In the genomic region with DNA sequence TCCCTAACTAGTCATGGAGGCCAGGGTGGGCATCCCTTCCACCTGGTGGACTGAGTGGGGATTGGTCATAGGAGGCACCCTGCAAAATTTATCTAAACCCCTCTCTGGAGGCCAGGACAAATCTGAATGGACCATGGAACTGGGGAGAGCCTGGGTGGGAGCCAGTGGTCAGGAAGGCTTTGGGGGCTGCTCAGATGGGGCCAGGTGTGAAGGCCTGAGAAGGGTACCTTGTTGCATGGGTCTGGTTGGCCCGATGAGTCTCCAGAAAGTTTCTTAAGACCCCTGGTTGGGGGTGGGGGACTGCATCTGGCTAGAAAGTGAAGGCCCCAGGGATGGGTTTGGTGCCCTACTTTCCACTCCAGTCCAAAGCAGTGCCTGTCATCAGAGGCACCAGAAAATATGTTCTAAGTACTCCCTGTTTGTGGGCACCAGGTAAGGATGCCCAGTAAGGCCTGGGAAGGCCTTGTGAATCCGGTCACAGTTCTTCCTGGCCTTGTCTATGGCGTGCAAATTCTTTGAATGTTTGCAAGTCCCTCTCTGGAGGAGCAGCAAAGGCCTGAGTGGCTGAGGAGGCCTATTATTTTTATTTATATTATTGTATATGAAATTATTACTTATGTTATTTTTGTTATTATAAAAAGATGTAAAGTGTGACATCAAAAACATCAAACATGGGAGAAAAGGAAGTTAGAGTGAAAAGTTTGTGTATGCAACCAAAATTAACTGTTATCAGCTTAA, we compare ENCODE assay signal across 8 cellular contexts.
DNase-seq lines count a peak whose midpoint lies in the region; ATAC-seq and TF ChIP-seq lines count a peak whose summit lies in the region.
"Not testable (repeated sequence)": the region's sequence is repeated elsewhere in the genome, so short reads cannot be mapped to it uniquely, and the experiment has no call there.

No MANE protein-coding gene starts in this region.

- DNase-seq in RWPE2 (ENCODE audit: low spot score), result peak; percentile 5
- peak; percentile 14 for DNase-seq in activated CD8-positive, alpha-beta memory T cell treated with anti-CD3 and anti-CD28 coated beads, Interleukin-2, amount 10 ng/mL, durations not matched to agents 7 days and 5 days
- DNase-seq in coronary artery (ENCODE audit: low spot score), result peak; percentile 19
- peak; percentile 38 for DNase-seq in cardiac septum (ENCODE audit: low spot score)
- DNase-seq in islet precursor cell, result peak; percentile 7
- peak; percentile 27 for DNase-seq in left lobe of liver (ENCODE audit: low spot score)
- DNase-seq in mesenteric fat pad (ENCODE audit: low spot score), result peak; percentile 60
- peak; percentile 34 for DNase-seq in aorta

- not testable (repeated sequence) for H3K36me3 ChIP-seq in RWPE2 (ENCODE audit: low read depth); aorta (ENCODE audit: control insufficient read depth in 1 of 2, insufficient read depth in 2 of 2, low read length in 1 of 2)

- ATAC-seq in RWPE2 (ENCODE audit: low read depth); activated CD8-positive, alpha-beta memory T cell treated with anti-CD3 and anti-CD28 coated beads, Interleukin-2, amount 10 ng/mL, durations not matched to agents 7 days and 5 days; left lobe of liver; aorta (ENCODE audit: low FRiP score): not testable (repeated sequence)

- 83 to 93% methylated on average over 2 to 3 of the region's 3 CpGs for WGBS in aorta, 2 donors

- CTCF ChIA-PET in activated CD8-positive, alpha-beta memory T cell treated with anti-CD3 and anti-CD28 coated beads, Interleukin-2, amount 10 ng/mL, durations not matched to agents 7 days and 5 days (lab: Charles Lee), result not testable (repeated sequence)

- not testable (repeated sequence) for H3K27me3 ChIP-seq in RWPE2 (ENCODE audit: insufficient read depth, poor library complexity, severe bottlenecking); aorta (ENCODE audit: control insufficient read depth in 1 of 2, insufficient read depth in 2 of 2, low read length in 1 of 2)

- H3K4me1 Mint-ChIP-seq in activated CD8-positive, alpha-beta memory T cell treated with anti-CD3 and anti-CD28 coated beads, Interleukin-2, amount 10 ng/mL, durations not matched to agents 7 days and 5 days, result not testable (repeated sequence)

- not testable (repeated sequence) for H3K27ac ChIP-seq in RWPE2 (ENCODE audit: poor library complexity, severe bottlenecking); coronary artery; aorta (ENCODE audit: low read depth in 1 of 2, low read length in 2 of 2)

- not testable (repeated sequence) for H3K4me3 ChIP-seq in RWPE2 (ENCODE audit: severe bottlenecking); coronary artery; aorta (ENCODE audit: low read length in 2 of 2)

- H3K4me1 ChIP-seq in RWPE2 (ENCODE audit: insufficient read depth, poor library complexity, severe bottlenecking); aorta (ENCODE audit: control insufficient read depth in 1 of 2, insufficient read depth in 2 of 2, low read length in 2 of 2): not testable (repeated sequence)

- H3K4me3 Mint-ChIP-seq in activated CD8-positive, alpha-beta memory T cell treated with anti-CD3 and anti-CD28 coated beads, Interleukin-2, amount 10 ng/mL, durations not matched to agents 7 days and 5 days, result not testable (repeated sequence)

- intact Hi-C loops in cardiac septum (cut with DNase I); aorta (cut with DNase I): not testable (repeated sequence)

- H3K9me3 ChIP-seq in RWPE2 (ENCODE audit: severe bottlenecking); aorta (ENCODE audit: control insufficient read depth, low read length): not testable (repeated sequence)

- not testable (repeated sequence) for H3K9me3 Mint-ChIP-seq in activated CD8-positive, alpha-beta memory T cell treated with anti-CD3 and anti-CD28 coated beads, Interleukin-2, amount 10 ng/mL, durations not matched to agents 7 days and 5 days (ENCODE audit: low read depth)

- not testable (repeated sequence) for H3K36me3 Mint-ChIP-seq in activated CD8-positive, alpha-beta memory T cell treated with anti-CD3 and anti-CD28 coated beads, Interleukin-2, amount 10 ng/mL, durations not matched to agents 7 days and 5 days

- TF ChIP-seq CTCF in RWPE2 (IDR thresholded peaks at IDR 0.05; ENCODE audit: poor library complexity, severe bottlenecking); coronary artery (IDR thresholded peaks at IDR 0.05): not testable (repeated sequence)

- H3K27me3 Mint-ChIP-seq in activated CD8-positive, alpha-beta memory T cell treated with anti-CD3 and anti-CD28 coated beads, Interleukin-2, amount 10 ng/mL, durations not matched to agents 7 days and 5 days, result not testable (repeated sequence)

- not testable (repeated sequence) for H3K27ac Mint-ChIP-seq in activated CD8-positive, alpha-beta memory T cell treated with anti-CD3 and anti-CD28 coated beads, Interleukin-2, amount 10 ng/mL, durations not matched to agents 7 days and 5 days

Comparison
In these comparisons a context has a peak if more than half of its experiments do, and no peak if none do; other contexts are left out.
1. DNase-seq: peak in every context shown above with its lines; median percentile 60 in mesenteric fat pad; 38 in cardiac septum; 34 in aorta; 27 in left lobe of liver; 19 in coronary artery; 14 in activated CD8-positive, alpha-beta memory T cell treated with anti-CD3 and anti-CD28 coated beads, Interleukin-2, amount 10 ng/mL, durations not matched to agents 7 days and 5 days; 7 in islet precursor cell; 5 in RWPE2.